Comparison of ENCODE assay signal across 7 cellular contexts in the genomic region with DNA sequence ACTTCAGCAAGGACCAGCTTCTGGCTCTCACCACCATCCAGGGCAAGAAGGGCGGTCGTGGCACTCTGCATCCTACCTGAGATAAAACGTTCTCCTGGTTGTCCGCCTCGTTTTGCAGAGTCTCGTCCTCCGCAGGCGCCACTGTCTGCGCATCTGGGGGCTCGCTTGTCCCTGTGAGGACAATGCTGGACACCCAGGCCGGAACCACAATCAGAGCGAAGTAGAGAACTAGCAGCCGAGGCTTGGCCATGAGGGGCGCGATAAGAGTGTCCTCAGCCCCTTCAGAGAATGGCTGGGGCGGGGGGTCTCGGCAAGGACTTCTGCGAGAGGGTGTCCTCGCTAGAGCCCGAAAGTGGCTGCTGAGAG. TPM values are rescaled to one million over a fixed set of nuclear protein-coding genes. Genes with fewer than 3 reads are reported as not detected.
DNase-seq lines count a peak whose midpoint lies in the region; ATAC-seq and TF ChIP-seq lines count a peak whose summit lies in the region.

No MANE protein-coding gene starts in this region.

- H3K27me3 ChIP-seq in HUES64 (ENCODE audit: insufficient read depth, low read length), result peaks cover 50% of the 10 kb centered on the region
- no peaks in the 10 kb centered on the region for H3K27me3 ChIP-seq in adipocyte (replicated peaks; ENCODE audit: control insufficient read depth, insufficient read depth, low read length)
- peaks cover 3 to 55% of the 10 kb centered on the region in 2 donors for H3K27me3 ChIP-seq in left lung
- peaks cover 8 to 14% of the 10 kb centered on the region in 2 donors for H3K27me3 ChIP-seq in stomach smooth muscle (ENCODE audit: control insufficient read depth in 1 of 2, insufficient read depth in 2 of 2, low read length in 2 of 2)

- H3K4me1 ChIP-seq in HUES64 (ENCODE audit: insufficient read depth, low read length), result peaks cover 17% of the 10 kb centered on the region
- H3K4me1 ChIP-seq in adipocyte (ENCODE audit: control insufficient read depth, insufficient read depth, low read length), result peaks cover 54% of the 10 kb centered on the region
- H3K4me1 ChIP-seq in left lung, result peaks cover 0 to 39% of the 10 kb centered on the region in 2 donors
- H3K4me1 ChIP-seq in stomach smooth muscle (ENCODE audit: control insufficient read depth, insufficient read depth, low read length), result peaks cover 19% of the 10 kb centered on the region

- H3K4me3 ChIP-seq in HUES64 (ENCODE audit: low read length) (peak overlapping the region; percentile 75), adipocyte (ENCODE audit: low read length) (peak overlapping the region; percentile 86), left lung (peak overlapping the region; percentile 51 to 60), stomach smooth muscle (ENCODE audit: low read length in 2 of 2) (peak overlapping the region; percentile 75 to 76)

- H3K36me3 ChIP-seq in HUES64 (ENCODE audit: insufficient read depth, low read length) (no peaks in the 10 kb centered on the region), adipocyte (ENCODE audit: control insufficient read depth, insufficient read depth, low read length, severe bottlenecking) (no peaks in the 10 kb centered on the region), left lung (peaks cover 0 to 13% of the 10 kb centered on the region in 2 donors), stomach smooth muscle (ENCODE audit: control insufficient read depth in 2 of 2, insufficient read depth in 2 of 2, low read length in 2 of 2) (no peaks in the 10 kb centered on the region)

- WGBS in HUES64, result 39% methylated on average over 20 of the region's 20 CpGs

- no peaks in the 10 kb centered on the region for H3K9me3 ChIP-seq in HUES64 (ENCODE audit: insufficient read depth, low read depth, low read length)
- no peaks in the 10 kb centered on the region for H3K9me3 ChIP-seq in adipocyte (ENCODE audit: control insufficient read depth, low read length)
- no peaks in the 10 kb centered on the region for H3K9me3 ChIP-seq in left lung
- no peaks in the 10 kb centered on the region for H3K9me3 ChIP-seq in stomach smooth muscle (ENCODE audit: control insufficient read depth in 2 of 2, low read length in 2 of 2)

- no peak for ATAC-seq in left lung

- H3K9ac ChIP-seq in HUES64 (ENCODE audit: low read depth, low read length), result peak overlapping the region; percentile 55
- peak overlapping the region; percentile 82 for H3K9ac ChIP-seq in adipocyte (ENCODE audit: low read length)
- H3K9ac ChIP-seq in stomach smooth muscle (ENCODE audit: low read length in 2 of 2), result no peak overlapping the region

- DNase-seq in adipocyte (ENCODE audit: low read depth) (no peak), left lung (no peak), H4 (ENCODE audit: low spot score) (no peak), DMS 273 (lab: John Stamatoyannopoulos, UW; ENCODE audit: unreplicated experiment) (no peak)
- DNase-seq in stimulated activated CD4-positive, alpha-beta T cell treated with anti-CD3 and anti-CD28 coated beads, Interleukin-2, amount 100 ng/mL, for 48 hours, result no peak

- no peak for TF ChIP-seq CTCF in left lung (IDR thresholded peaks at IDR 0.05)

- intact Hi-C loops in left lung (cut with DNase I), result no loop called here

- H3K27ac ChIP-seq in HUES64 (ENCODE audit: low read depth, low read length), result no peak overlapping the region
- H3K27ac ChIP-seq in left lung, result peak overlapping the region; percentile 66 to 75
- H3K27ac ChIP-seq in stomach smooth muscle (ENCODE audit: low read length), result no peak overlapping the region

RNA-seq across cellular contexts. Expression of a gene that starts 0.5 kb away (rescaled TPM):
- 2.9 TPM for polyA plus RNA-seq in HUES64 (2013, experiment 1 of 2)
- polyA plus RNA-seq in HUES64 (2013, experiment 2 of 2), result 3.5 TPM
- total RNA-seq in left lung, result 10 to 100 TPM; 36.1 to 46.8 TPM
- 0.55 and 2.1 TPM in 2 replicates for total RNA-seq in H4 (2014; rRNA removed; shearing (Covaris generic))

RNA-seq across cellular contexts. Expression of a gene that starts 46.3 kb away (rescaled TPM):
- 5.1 TPM for polyA plus RNA-seq in HUES64 (2013, experiment 1 of 2)
- 6.4 TPM for polyA plus RNA-seq in HUES64 (2013, experiment 2 of 2)
- 1 to 10 TPM; 4.2 to 6.2 TPM for total RNA-seq in left lung
- total RNA-seq in H4 (2014; rRNA removed; shearing (Covaris generic)), result 0.17 TPM in 1 of 2 replicates, not detected in the other

Comparison
In these comparisons a context has a peak if more than half of its experiments do, and no peak if none do; other contexts are left out.
1. H3K27ac ChIP-seq: peak in left lung (2 of 2); none in HUES64 (single experiment) and stomach smooth muscle (single experiment).
2. H3K9ac ChIP-seq: peak in HUES64 (single experiment) and adipocyte (single experiment); none in stomach smooth muscle (0 of 2).
3. RNA of a gene that starts 0.5 kb away (total RNA-seq): 36.1 to 46.8 TPM in left lung; 0.55 to 2.1 TPM in H4; every median in the first group is over 10 times any median in the second.
4. Peak in every context shown above with its lines, with median percentiles within 50 percentile points of each other: H3K4me3 ChIP-seq.